ENCODE assay signal across 2 cellular contexts in genomic region chr13:42574435-42575311, GRCh38.
TF ChIP-seq lines count a peak whose summit lies in the region.

No MANE protein-coding gene starts in this region.

TF ChIP-seq in SK-N-SH, 30 proteins besides CTCF, POLR2A, EP300 and RAD21 (continued from another document):
- TF ChIP-seq REST (IDR thresholded peaks at IDR 0.05; ENCODE audit: low read depth, low read length) (no peak), NRF1 (IDR thresholded peaks at IDR 0.05; ENCODE audit: low read depth, low read length) (no peak), GATA2 (CRISPR knock-in tag; IDR thresholded peaks at IDR 0.05) (no peak), USF1 (IDR thresholded peaks at IDR 0.05; ENCODE audit: borderline replicate concordance, low read depth) (no peak), IRF3 (IDR thresholded peaks at IDR 0.05; ENCODE audit: low read depth, low read length) (no peak), POLR2AphosphoS5 (IDR thresholded peaks at IDR 0.05; ENCODE audit: low read depth, low read length) (no peak), RXRA (IDR thresholded peaks at IDR 0.05; ENCODE audit: borderline replicate concordance, low read depth) (no peak)

TF ChIP-seq in SK-N-SH treated with all-trans-retinoic acid at 6 μM for 48 hours, 23 proteins besides CTCF, POLR2A, EP300 and RAD21 (continued from another document):
- TF ChIP-seq TSHZ2 (CRISPR knock-in tag; IDR thresholded peaks at IDR 0.05) (no peak), CSDC2 (CRISPR knock-in tag; IDR thresholded peaks at IDR 0.05) (no peak), ZFP30 (CRISPR knock-in tag; IDR thresholded peaks at IDR 0.05) (no peak), OSR1 (CRISPR knock-in tag; IDR thresholded peaks at IDR 0.05) (no peak)
TF ChIP-seq in SK-N-SH treated with all-trans-retinoic acid at 6 μM for 48 hours: peak in this region for 0.
